In genomic region chr2:197499594-197500502, GRCh38 we compare ENCODE assay signal across 8 cellular contexts. TPM values are rescaled to one million over a fixed set of nuclear protein-coding genes. Genes with fewer than 3 reads are reported as not detected.
DNase-seq lines count a peak whose midpoint lies in the region; ATAC-seq, FAIRE-seq and TF ChIP-seq lines count a peak whose summit lies in the region.

TSS of gene HSPD1 (minus strand) at chr2:197499840. CDS start at chr2:197498848, 992 bp downstream.
TSS of gene HSPE1 (plus strand) at chr2:197500379. CDS start at chr2:197500437, 58 bp downstream.

- no peak for FAIRE-seq in small intestine (lab: Jason Lieb, UNC)

- dilution Hi-C loops in mammary epithelial cell (cut with HindIII; ENCODE audit: low sequenced_read_pairs): loop anchor here (5.0 kb wide), 1 partner anchor 43 kb away; no protein-coding TSS in a partner anchor

- H3K4me3 ChIP-seq in WERI-Rb-1 (ENCODE audit: low read depth, low read length): peak within 1 kb of the TSS; percentile 70
- H3K4me3 ChIP-seq in mammary epithelial cell (replicated peaks in 1 of 3; ENCODE audit: insufficient read depth in 1 of 3, low read depth in 2 of 3, low read length in 3 of 3): peak within 1 kb of the TSS; percentile 75 to 94 (median 88)
- peak within 1 kb of the TSS; percentile 90 for H3K4me3 ChIP-seq in iPS-20b (ENCODE audit: low read length)
- H3K4me3 ChIP-seq in small intestine (ENCODE audit: low read depth in 1 of 2, low read length in 2 of 2): peak within 1 kb of the TSS; percentile 81 to 82

- H3K9me3 ChIP-seq in WERI-Rb-1 (ENCODE audit: severe bottlenecking) (no peaks in the 10 kb centered on the region), mammary epithelial cell (replicated peaks; ENCODE audit: insufficient read depth, low read length) (no peaks in the 10 kb centered on the region), iPS-20b (ENCODE audit: insufficient read depth, low read depth, low read length) (no peaks in the 10 kb centered on the region), small intestine (ENCODE audit: control insufficient read depth, low read depth) (no peaks in the 10 kb centered on the region)

- under 1% methylated on average over 35 of the region's 104 CpGs for WGBS in mammary epithelial cell (ENCODE audit: low coverage, missing lambda C conversion rate)
- 0% methylated on average over 78 to 104 of the region's 104 CpGs for WGBS in small intestine, 3 donors

- H2AFZ ChIP-seq in mammary epithelial cell (ENCODE audit: low read depth, low read length): peak within 1 kb of the TSS; percentile 65

- H3K79me2 ChIP-seq in mammary epithelial cell (ENCODE audit: insufficient read depth, low read length): peaks cover 95% of the 10 kb centered on the region

- intact Hi-C loops in mammary epithelial cell (cut with micrococcal nuclease): loop anchor here (1.0 to 10.0 kb wide), 8 partner anchors 16 to 279 kb away; partner anchors contain the start of genes COQ10B, MOB4 and SF3B1

- ATAC-seq in GM18873 (IDR thresholded peaks at IDR 0.05; ENCODE audit: low FRiP score, unreplicated experiment): peak; percentile 88
- peak; percentile 80 for ATAC-seq in HG03139 (IDR thresholded peaks at IDR 0.05; ENCODE audit: unreplicated experiment)

- TF ChIP-seq CTCF in WERI-Rb-1 (IDR thresholded peaks at IDR 0.05; ENCODE audit: low read depth, low read length) (no peak), mammary epithelial cell (conservative IDR thresholded peaks at IDR 0.05 in 1 of 2, IDR thresholded peaks at IDR 0.05 in 1 of 2; ENCODE audit: extremely low read depth in 1 of 2, insufficient read depth in 1 of 2, low read depth in 1 of 2, low read length in 2 of 2) (no peak)

- H3K4me1 ChIP-seq in mammary epithelial cell (ENCODE audit: insufficient read depth, low read length) (peaks cover 31% of the 10 kb centered on the region), iPS-20b (ENCODE audit: insufficient read depth, low read length) (peaks cover 15% of the 10 kb centered on the region; the same call in 1 of the 2 replicates), small intestine (ENCODE audit: control insufficient read depth in 2 of 2, insufficient read depth in 1 of 2, low read depth in 1 of 2, low read length in 1 of 2) (peaks cover 7 to 16% of the 10 kb centered on the region in 2 donors)

- BruUV-seq in mammary epithelial cell (replicated peaks; lab: Mats Ljungman, UMichigan): no TSS peak

- DNase-seq in ACHN (peak; percentile 100), NCI-H2227 (lab: John Stamatoyannopoulos, UW; ENCODE audit: unreplicated experiment) (peak; percentile 100), WERI-Rb-1 (peak; percentile 97), mammary epithelial cell (peak; percentile 100), small intestine (peak; percentile 100)

- CTCF ChIA-PET in mammary epithelial cell (lab: Charles Lee; ENCODE audit: low non-redundant PET): interaction anchor here (1.0 kb wide), 1 partner anchor 16 kb away, joined by 3 read pairs; the partner anchor contains the start of gene MOB4

- H3K27me3 ChIP-seq in WERI-Rb-1 (ENCODE audit: insufficient read depth, low read depth, severe bottlenecking) (no peaks in the 10 kb centered on the region), mammary epithelial cell (ENCODE audit: insufficient read depth, low read length) (no peaks in the 10 kb centered on the region), iPS-20b (ENCODE audit: insufficient read depth, low read length) (no peaks in the 10 kb centered on the region), small intestine (ENCODE audit: control insufficient read depth in 2 of 2, insufficient read depth in 2 of 2, low read length in 2 of 2) (no peaks in the 10 kb centered on the region)

- H3K9ac ChIP-seq in mammary epithelial cell (ENCODE audit: insufficient read depth, low read length): peak within 1 kb of the TSS; percentile 96
- peak within 1 kb of the TSS; percentile 98 for H3K9ac ChIP-seq in iPS-20b (ENCODE audit: low read depth, low read length)

- peak within 1 kb of the TSS; percentile 95 for H3K27ac ChIP-seq in WERI-Rb-1
- peak within 1 kb of the TSS; percentile 79 for H3K27ac ChIP-seq in mammary epithelial cell (ENCODE audit: insufficient read depth, low read depth, low read length)
- H3K27ac ChIP-seq in iPS-20b (ENCODE audit: low read length): peak within 1 kb of the TSS; percentile 87
- peak within 1 kb of the TSS; percentile 89 to 97 for H3K27ac ChIP-seq in small intestine (ENCODE audit: low read depth in 1 of 2, low read length in 1 of 2)

- peak within 1 kb of the TSS; percentile 89 for H3K4me2 ChIP-seq in mammary epithelial cell (ENCODE audit: insufficient read depth, low read depth, low read length)

- in situ Hi-C loops in ACHN (cut with HindIII; ENCODE audit: low pct_ligation_motif_present, low pct_unique_long_range_greater_than_20kb, low sequenced_read_pairs) (no loop called here), mammary epithelial cell (cut with MboI; ENCODE audit: low sequenced_read_pairs in 2 of 2) (no loop called here)

- H3K36me3 ChIP-seq in WERI-Rb-1: peaks cover 89% of the 10 kb centered on the region
- peaks cover 52% of the 10 kb centered on the region for H3K36me3 ChIP-seq in mammary epithelial cell (ENCODE audit: insufficient read depth, low read length)
- H3K36me3 ChIP-seq in iPS-20b (ENCODE audit: insufficient read depth, low read depth, low read length): peaks cover 72% of the 10 kb centered on the region
- H3K36me3 ChIP-seq in small intestine (ENCODE audit: control insufficient read depth in 2 of 2, insufficient read depth in 2 of 2, low read length in 2 of 2): peaks cover 2 to 4% of the 10 kb centered on the region in 2 donors

- H4K20me1 ChIP-seq in mammary epithelial cell (ENCODE audit: insufficient read depth, low read length): peaks cover 17% of the 10 kb centered on the region

RNA-seq across cellular contexts. Expression of gene HSPD1, which starts in this region (rescaled TPM):
- total RNA-seq in mammary epithelial cell: 100 to 1,000 TPM; 143 to 350 TPM
- polyA plus RNA-seq in mammary epithelial cell (214 TPM), small intestine (100 to 1,000 TPM; 112 to 470 (median 151) TPM)
- 549 TPM for polyA minus RNA-seq in mammary epithelial cell

RNA-seq across cellular contexts. Expression of gene HSPE1, which starts in this region (rescaled TPM):
- 100 to 1,000 TPM in 1 of 2 donors, 10 to 100 TPM in 1; 30.2 to 118 TPM for total RNA-seq in mammary epithelial cell
- polyA plus RNA-seq in mammary epithelial cell (168 TPM), small intestine (100 to 1,000 TPM; 132 to 259 (median 221) TPM)
- 3.2 TPM for polyA minus RNA-seq in mammary epithelial cell

Comparison
In these comparisons a context has a peak if more than half of its experiments do, and no peak if none do; other contexts are left out.
1. Peak in every context shown above with its lines: DNase-seq, ATAC-seq, H3K4me3 ChIP-seq and H3K27ac ChIP-seq.